ENCODE assay signal across 8 cellular contexts in genomic region chr12:12441891-12442461, GRCh38.
DNase-seq lines count a peak whose midpoint lies in the region; ATAC-seq and TF ChIP-seq lines count a peak whose summit lies in the region.

No MANE protein-coding gene starts in this region.

- peaks cover 45% of the 10 kb centered on the region for H3K4me1 Mint-ChIP-seq in activated naive CD4-positive, alpha-beta T cell treated with anti-CD3 and anti-CD28 coated beads, Interleukin-2, amount 10 ng/mL, durations not matched to agents 7 days and 5 days
- peaks cover 16% of the 10 kb centered on the region for H3K4me1 Mint-ChIP-seq in GM23338

- no peaks in the 10 kb centered on the region for H3K27me3 Mint-ChIP-seq in activated naive CD4-positive, alpha-beta T cell treated with anti-CD3 and anti-CD28 coated beads, Interleukin-2, amount 10 ng/mL, durations not matched to agents 7 days and 5 days
- H3K27me3 Mint-ChIP-seq in GM23338 (ENCODE audit: insufficient read depth, low read depth, poor library complexity), result peaks cover 7% of the 10 kb centered on the region

- no peaks in the 10 kb centered on the region for H3F3A ChIP-seq in GM23338 (replicated peaks; ENCODE audit: low read depth)

- H3K4me1 ChIP-seq in right lobe of liver (peaks cover 0 to 65% (median 23%) of the 10 kb centered on the region in 4 donors), aorta (ENCODE audit: control insufficient read depth in 1 of 2, insufficient read depth in 2 of 2, low read length in 2 of 2) (no peaks in the 10 kb centered on the region), GM23338 (ENCODE audit: insufficient read depth) (peaks cover 9% of the 10 kb centered on the region)

- H3K79me2 ChIP-seq in GM23338 (replicated peaks; ENCODE audit: insufficient read depth), result no peaks in the 10 kb centered on the region

- peak overlapping the region; percentile 94 for H3K27ac Mint-ChIP-seq in activated naive CD4-positive, alpha-beta T cell treated with anti-CD3 and anti-CD28 coated beads, Interleukin-2, amount 10 ng/mL, durations not matched to agents 7 days and 5 days
- H3K27ac Mint-ChIP-seq in GM23338, result no peak overlapping the region

- CTCF ChIA-PET in activated naive CD4-positive, alpha-beta T cell treated with anti-CD3 and anti-CD28 coated beads, Interleukin-2, amount 10 ng/mL, durations not matched to agents 7 days and 5 days (lab: Charles Lee), result interaction anchor here (0.9 to 3.5 kb wide), 5 partner anchors 8 to 45 kb away, joined by 3 to 17 read pairs (median 4); no protein-coding TSS in a partner anchor

- no peaks in the 10 kb centered on the region for H3K36me3 ChIP-seq in right lobe of liver
- no peaks in the 10 kb centered on the region for H3K36me3 ChIP-seq in aorta (ENCODE audit: control insufficient read depth in 1 of 2, insufficient read depth in 2 of 2, low read length in 1 of 2)
- no peaks in the 10 kb centered on the region for H3K36me3 ChIP-seq in GM23338 (ENCODE audit: insufficient read depth)

- peaks cover 3% of the 10 kb centered on the region for H3K9me3 Mint-ChIP-seq in activated naive CD4-positive, alpha-beta T cell treated with anti-CD3 and anti-CD28 coated beads, Interleukin-2, amount 10 ng/mL, durations not matched to agents 7 days and 5 days
- H3K9me3 Mint-ChIP-seq in GM23338, result no peaks in the 10 kb centered on the region

- H3K4me2 ChIP-seq in GM23338, result no peak overlapping the region

- ATAC-seq in right lobe of liver (no peak), aorta (ENCODE audit: low FRiP score) (no peak), GM23338 (no peak)

- intact Hi-C loops in right lobe of liver (cut with DNase I), result no loop called here
- intact Hi-C loops in aorta (cut with DNase I), result loop anchor here (2.0 to 5.0 kb wide), 3 partner anchors 43 to 120 kb away; partner anchors contain the start of gene DUSP16 (in 2 of the 2)

- H3K27me3 ChIP-seq in right lobe of liver (no peaks in the 10 kb centered on the region), aorta (ENCODE audit: control insufficient read depth in 1 of 2, insufficient read depth in 2 of 2, low read length in 1 of 2) (no peaks in the 10 kb centered on the region), GM23338 (ENCODE audit: insufficient read depth) (no peaks in the 10 kb centered on the region)

- H3K9me3 ChIP-seq in right lobe of liver (no peaks in the 10 kb centered on the region), aorta (ENCODE audit: control insufficient read depth, low read length) (no peaks in the 10 kb centered on the region)

- H3K4me3 ChIP-seq in right lobe of liver, result no peak overlapping the region
- no peak overlapping the region for H3K4me3 ChIP-seq in aorta (ENCODE audit: low read length in 2 of 2)
- no peak overlapping the region for H3K4me3 ChIP-seq in GM23338

- peaks cover 26% of the 10 kb centered on the region for H3K36me3 Mint-ChIP-seq in activated naive CD4-positive, alpha-beta T cell treated with anti-CD3 and anti-CD28 coated beads, Interleukin-2, amount 10 ng/mL, durations not matched to agents 7 days and 5 days
- H3K36me3 Mint-ChIP-seq in GM23338 (ENCODE audit: low read depth), result peaks cover 4% of the 10 kb centered on the region

- WGBS in right lobe of liver (ENCODE audit: insufficient coverage, low coverage, low lambda C conversion rate, missing lambda C conversion rate), result 38% methylated on average over 1 of the region's 3 CpGs
- 57 to 66% methylated on average over 3 of the region's 3 CpGs for WGBS in aorta, 2 donors

- DNase-seq in stimulated activated CD4-positive, alpha-beta T cell treated with anti-CD3 and anti-CD28 coated beads, Interleukin-2, amount 100 ng/mL, for 24 hours, result peak; percentile 41 to 49
- no peak for DNase-seq in stimulated activated CD4-positive, alpha-beta T cell treated with anti-CD3 and anti-CD28 coated beads, Interleukin-4, amount 100 ng/mL, for 1 hour
- peak; percentile 62 for DNase-seq in activated naive CD4-positive, alpha-beta T cell treated with anti-CD3 and anti-CD28 coated beads, Interleukin-2, amount 10 ng/mL, durations not matched to agents 7 days and 5 days
- no peak for DNase-seq in right lobe of liver
- no peak for DNase-seq in aorta
- DNase-seq in NAMALWA (ENCODE audit: low spot score), result no peak
- DNase-seq in C1 segment of cervical spinal cord (lab: John Stamatoyannopoulos, UW), result no peak
- DNase-seq in GM23338 (ENCODE audit: low spot score), result no peak

- H3K27ac ChIP-seq in right lobe of liver, result peak overlapping the region; percentile 70 to 89 (median 83)
- H3K27ac ChIP-seq in aorta (ENCODE audit: low read depth in 1 of 2, low read length in 2 of 2), result peak overlapping the region; percentile 4 to 80
- H3K27ac ChIP-seq in GM23338 (ENCODE audit: low read depth), result no peak overlapping the region

- peak; percentile 14 for TF ChIP-seq POLR2A in right lobe of liver (IDR thresholded peaks at IDR 0.05)

- TF ChIP-seq CTCF in right lobe of liver (IDR thresholded peaks at IDR 0.05) (no peak), GM23338 (conservative IDR thresholded peaks at IDR 0.05; ENCODE audit: low read depth in 2 of 2) (no peak)

- H3K4me3 Mint-ChIP-seq in activated naive CD4-positive, alpha-beta T cell treated with anti-CD3 and anti-CD28 coated beads, Interleukin-2, amount 10 ng/mL, durations not matched to agents 7 days and 5 days, result peak overlapping the region; percentile 0
- no peak overlapping the region for H3K4me3 Mint-ChIP-seq in GM23338

- no peaks in the 10 kb centered on the region; the same call in 1 of the 2 replicates for H4K20me1 ChIP-seq in GM23338 (replicated peaks; ENCODE audit: insufficient read depth)

- no peaks in the 10 kb centered on the region for H3K9me2 ChIP-seq in GM23338 (ENCODE audit: insufficient read depth)

- no peak overlapping the region for H2AFZ ChIP-seq in GM23338

TF ChIP-seq in GM23338, 12 proteins besides CTCF, POLR2A, EP300 and RAD21 (continues in another document):
- TF ChIP-seq, protein P1, sequence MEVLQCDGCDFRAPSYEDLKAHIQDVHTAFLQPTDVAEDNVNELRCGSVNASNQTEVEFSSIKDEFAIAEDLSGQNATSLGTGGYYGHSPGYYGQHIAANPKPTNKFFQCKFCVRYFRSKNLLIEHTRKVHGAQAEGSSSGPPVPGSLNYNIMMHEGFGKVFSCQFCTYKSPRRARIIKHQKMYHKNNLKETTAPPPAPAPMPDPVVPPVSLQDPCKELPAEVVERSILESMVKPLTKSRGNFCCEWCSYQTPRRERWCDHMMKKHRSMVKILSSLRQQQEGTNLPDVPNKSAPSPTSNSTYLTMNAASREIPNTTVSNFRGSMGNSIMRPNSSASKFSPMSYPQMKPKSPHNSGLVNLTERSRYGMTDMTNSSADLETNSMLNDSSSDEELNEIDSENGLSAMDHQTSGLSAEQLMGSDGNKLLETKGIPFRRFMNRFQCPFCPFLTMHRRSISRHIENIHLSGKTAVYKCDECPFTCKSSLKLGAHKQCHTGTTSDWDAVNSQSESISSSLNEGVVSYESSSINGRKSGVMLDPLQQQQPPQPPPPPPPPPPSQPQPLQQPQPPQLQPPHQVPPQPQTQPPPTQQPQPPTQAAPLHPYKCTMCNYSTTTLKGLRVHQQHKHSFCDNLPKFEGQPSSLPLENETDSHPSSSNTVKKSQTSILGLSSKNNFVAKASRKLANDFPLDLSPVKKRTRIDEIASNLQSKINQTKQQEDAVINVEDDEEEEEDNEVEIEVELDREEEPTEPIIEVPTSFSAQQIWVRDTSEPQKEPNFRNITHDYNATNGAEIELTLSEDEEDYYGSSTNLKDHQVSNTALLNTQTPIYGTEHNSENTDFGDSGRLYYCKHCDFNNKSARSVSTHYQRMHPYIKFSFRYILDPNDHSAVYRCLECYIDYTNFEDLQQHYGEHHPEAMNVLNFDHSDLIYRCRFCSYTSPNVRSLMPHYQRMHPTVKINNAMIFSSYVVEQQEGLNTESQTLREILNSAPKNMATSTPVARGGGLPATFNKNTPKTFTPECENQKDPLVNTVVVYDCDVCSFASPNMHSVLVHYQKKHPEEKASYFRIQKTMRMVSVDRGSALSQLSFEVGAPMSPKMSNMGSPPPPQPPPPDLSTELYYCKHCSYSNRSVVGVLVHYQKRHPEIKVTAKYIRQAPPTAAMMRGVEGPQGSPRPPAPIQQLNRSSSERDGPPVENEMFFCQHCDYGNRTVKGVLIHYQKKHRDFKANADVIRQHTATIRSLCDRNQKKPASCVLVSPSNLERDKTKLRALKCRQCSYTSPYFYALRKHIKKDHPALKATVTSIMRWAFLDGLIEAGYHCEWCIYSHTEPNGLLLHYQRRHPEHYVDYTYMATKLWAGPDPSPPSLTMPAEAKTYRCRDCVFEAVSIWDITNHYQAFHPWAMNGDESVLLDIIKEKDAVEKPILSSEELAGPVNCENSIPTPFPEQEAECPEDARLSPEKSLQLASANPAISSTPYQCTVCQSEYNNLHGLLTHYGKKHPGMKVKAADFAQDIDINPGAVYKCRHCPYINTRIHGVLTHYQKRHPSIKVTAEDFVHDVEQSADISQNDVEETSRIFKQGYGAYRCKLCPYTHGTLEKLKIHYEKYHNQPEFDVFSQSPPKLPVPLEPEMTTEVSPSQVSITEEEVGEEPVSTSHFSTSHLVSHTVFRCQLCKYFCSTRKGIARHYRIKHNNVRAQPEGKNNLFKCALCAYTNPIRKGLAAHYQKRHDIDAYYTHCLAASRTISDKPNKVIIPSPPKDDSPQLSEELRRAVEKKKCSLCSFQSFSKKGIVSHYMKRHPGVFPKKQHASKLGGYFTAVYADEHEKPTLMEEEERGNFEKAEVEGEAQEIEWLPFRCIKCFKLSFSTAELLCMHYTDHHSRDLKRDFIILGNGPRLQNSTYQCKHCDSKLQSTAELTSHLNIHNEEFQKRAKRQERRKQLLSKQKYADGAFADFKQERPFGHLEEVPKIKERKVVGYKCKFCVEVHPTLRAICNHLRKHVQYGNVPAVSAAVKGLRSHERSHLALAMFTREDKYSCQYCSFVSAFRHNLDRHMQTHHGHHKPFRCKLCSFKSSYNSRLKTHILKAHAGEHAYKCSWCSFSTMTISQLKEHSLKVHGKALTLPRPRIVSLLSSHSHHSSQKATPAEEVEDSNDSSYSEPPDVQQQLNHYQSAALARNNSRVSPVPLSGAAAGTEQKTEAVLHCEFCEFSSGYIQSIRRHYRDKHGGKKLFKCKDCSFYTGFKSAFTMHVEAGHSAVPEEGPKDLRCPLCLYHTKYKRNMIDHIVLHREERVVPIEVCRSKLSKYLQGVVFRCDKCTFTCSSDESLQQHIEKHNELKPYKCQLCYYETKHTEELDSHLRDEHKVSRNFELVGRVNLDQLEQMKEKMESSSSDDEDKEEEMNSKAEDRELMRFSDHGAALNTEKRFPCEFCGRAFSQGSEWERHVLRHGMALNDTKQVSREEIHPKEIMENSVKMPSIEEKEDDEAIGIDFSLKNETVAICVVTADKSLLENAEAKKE (CRISPR knock-in tag; IDR thresholded peaks at IDR 0.05), result no peak
- TF ChIP-seq NANOG (IDR thresholded peaks at IDR 0.05; ENCODE audit: borderline replicate concordance) (no peak), JUNB (IDR thresholded peaks at IDR 0.05; ENCODE audit: unreplicated experiment) (no peak), STAT1 (IDR thresholded peaks at IDR 0.05; ENCODE audit: unreplicated experiment) (no peak), ZNF114 (CRISPR knock-in tag; IDR thresholded peaks at IDR 0.05) (no peak), EZH2phosphoT487 (IDR thresholded peaks at IDR 0.05; ENCODE audit: unreplicated experiment) (no peak)

Comparison
In these comparisons a context has a peak if more than half of its experiments do, and no peak if none do; other contexts are left out.
1. DNase-seq: peak in stimulated activated CD4-positive, alpha-beta T cell treated with anti-CD3 and anti-CD28 coated beads, Interleukin-2, amount 100 ng/mL, for 24 hours (2 of 2) and activated naive CD4-positive, alpha-beta T cell treated with anti-CD3 and anti-CD28 coated beads, Interleukin-2, amount 10 ng/mL, durations not matched to agents 7 days and 5 days (single experiment); none in stimulated activated CD4-positive, alpha-beta T cell treated with anti-CD3 and anti-CD28 coated beads, Interleukin-4, amount 100 ng/mL, for 1 hour (single experiment), right lobe of liver (0 of 3), aorta (0 of 2), NAMALWA (single experiment), C1 segment of cervical spinal cord (0 of 14) and GM23338 (single experiment).
2. intact Hi-C loops: an anchor here in aorta (2.0 to 5.0 kb wide); none called in right lobe of liver.